Comparison of ENCODE assay signal across 12 cellular contexts in the genomic region with DNA sequence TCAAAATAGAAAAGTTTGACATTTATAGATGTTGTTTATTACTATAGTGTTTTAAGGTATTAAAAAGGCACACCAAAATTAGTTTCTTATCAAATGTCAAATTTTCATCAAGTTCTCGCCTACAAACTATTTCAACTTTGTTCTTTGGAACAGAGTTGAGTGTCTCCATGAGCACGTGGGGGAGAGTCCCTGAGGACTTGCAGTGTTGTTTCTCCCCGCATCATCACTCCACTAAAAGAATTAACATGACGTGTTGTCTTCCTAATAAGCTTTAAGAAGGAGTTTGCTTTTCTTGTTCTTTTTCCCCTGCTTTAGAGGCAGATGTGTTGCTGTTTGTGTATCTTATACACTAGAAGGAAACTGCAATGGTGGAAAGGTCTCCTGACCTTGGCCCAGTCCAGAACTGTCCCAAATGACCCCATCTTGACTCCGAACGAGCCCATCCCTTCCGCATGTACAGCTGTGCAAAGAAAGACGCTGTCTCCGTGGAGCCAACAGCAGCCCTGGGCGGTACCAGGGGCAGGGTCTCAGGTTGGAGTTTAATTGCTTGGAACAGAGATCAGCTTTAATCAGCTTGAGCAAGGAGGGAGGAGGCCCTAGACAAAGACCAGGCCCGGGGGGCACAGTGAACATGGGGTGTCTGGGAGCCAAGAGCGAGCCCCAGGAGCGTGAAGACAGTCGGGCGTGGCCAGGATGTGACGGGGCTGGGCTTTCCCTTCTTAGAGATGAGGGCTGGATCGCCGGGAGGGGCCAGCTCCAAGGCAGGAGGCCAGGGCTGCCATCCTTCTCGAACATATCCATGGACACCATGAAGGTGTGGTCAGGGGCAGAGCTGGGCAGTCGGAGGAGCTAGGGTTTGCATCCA.
A peak's percentile ranks its signal among the peaks of the same experiment; 100 is the strongest.
DNase-seq lines count a peak whose midpoint lies in the region; ATAC-seq and TF ChIP-seq lines count a peak whose summit lies in the region.
"Had no signal": no experiment of that assay in that cellular context is flagged by ENCODE, and none has a peak within 500 bp of the region (broad histone marks: within the 10 kb centered on the region; RNA-seq: fewer than 3 reads in every experiment).

No MANE protein-coding gene starts in this region.

- peak overlapping the region in 1 of 4 donors; percentile 54 for H3K27ac ChIP-seq in esophagus muscularis mucosa (replicated peaks in 1 of 4)
- peak overlapping the region in 2 of 4 donors; percentile 14 to 18 for H3K27ac ChIP-seq in tibial nerve

- no peak overlapping the region for H3K4me3 Mint-ChIP-seq in activated naive CD4-positive, alpha-beta T cell treated with anti-CD3 and anti-CD28 coated beads for 36 hours
- peak overlapping the region; percentile 61 to 97 (median 84) for H3K4me3 Mint-ChIP-seq in naive B cell

- TF ChIP-seq EP300 in esophagus muscularis mucosa (IDR thresholded peaks at IDR 0.05) = no peak
- TF ChIP-seq EP300 in tibial nerve (IDR thresholded peaks at IDR 0.05) = peak in 1 of 2 donors; percentile 7

- peaks cover 19% of the 10 kb centered on the region for H3K4me1 Mint-ChIP-seq in activated naive CD4-positive, alpha-beta T cell treated with anti-CD3 and anti-CD28 coated beads for 36 hours (ENCODE audit: low read depth)
- peaks cover 41 to 54% (median 49%) of the 10 kb centered on the region in 3 donors for H3K4me1 Mint-ChIP-seq in naive B cell

- H3K4me3 ChIP-seq in esophagus muscularis mucosa (no peak overlapping the region), tibial nerve (no peak overlapping the region)

- H3K9me3 ChIP-seq in esophagus muscularis mucosa = no peaks in the 10 kb centered on the region
- no peaks in the 10 kb centered on the region for H3K9me3 ChIP-seq in tibial nerve

- H3K27me3 Mint-ChIP-seq in activated naive CD4-positive, alpha-beta T cell treated with anti-CD3 and anti-CD28 coated beads for 36 hours (ENCODE audit: low read depth) = peaks cover 7% of the 10 kb centered on the region
- no peaks in the 10 kb centered on the region for H3K27me3 Mint-ChIP-seq in naive B cell

- H3K36me3 Mint-ChIP-seq in activated naive CD4-positive, alpha-beta T cell treated with anti-CD3 and anti-CD28 coated beads for 36 hours (ENCODE audit: low read depth) = no peaks in the 10 kb centered on the region
- peaks cover 8 to 19% of the 10 kb centered on the region in 2 donors for H3K36me3 Mint-ChIP-seq in naive B cell

- intact Hi-C loops in activated naive CD4-positive, alpha-beta T cell treated with anti-CD3 and anti-CD28 coated beads for 36 hours (cut with micrococcal nuclease) = no loop called here
- intact Hi-C loops in esophagus muscularis mucosa (cut with DNase I) = no loop called here

- no peaks in the 10 kb centered on the region for H3K4me1 ChIP-seq in esophagus muscularis mucosa
- peaks cover 0 to 15% (median 2%) of the 10 kb centered on the region in 4 donors for H3K4me1 ChIP-seq in tibial nerve

- DNase-seq in activated naive CD4-positive, alpha-beta T cell treated with anti-CD3 and anti-CD28 coated beads for 36 hours = peak; percentile 0
- DNase-seq in activated naive CD4-positive, alpha-beta T cell treated with Interleukin-2 at 50 U/mL for 16 hours = no peak
- DNase-seq in esophagus muscularis mucosa (ENCODE audit: extremely low spot score) (peak; percentile 66), naive B cell (no peak), tibial nerve (ENCODE audit: low spot score in 2 of 2) (peak; percentile 25 to 54), NCI-H510A (lab: John Stamatoyannopoulos, UW) (no peak)
- DNase-seq: activated naive CD4-positive, alpha-beta T cell treated with anti-CD3 and anti-CD28 coated beads, Interleukin-2, amount 50 U/mL, for 16 hours; central memory CD4-positive, alpha-beta T cell; NCI-H1105; stimulated activated CD4-positive, alpha-beta T cell treated with anti-CD3 and anti-CD28 coated beads, Interleukin-4, amount 100 ng/mL, for 1 hour had no signal

- TF ChIP-seq CTCF in esophagus muscularis mucosa (IDR thresholded peaks at IDR 0.05) (no peak), tibial nerve (IDR thresholded peaks at IDR 0.05) (no peak)

- TF ChIP-seq POLR2A in esophagus muscularis mucosa (IDR thresholded peaks at IDR 0.05; ENCODE audit: low read depth) (no peak), tibial nerve (IDR thresholded peaks at IDR 0.05) (no peak)

- H3K36me3 ChIP-seq in esophagus muscularis mucosa (no peaks in the 10 kb centered on the region), tibial nerve (no peaks in the 10 kb centered on the region)

- no peaks in the 10 kb centered on the region for H3K27me3 ChIP-seq in esophagus muscularis mucosa
- no peaks in the 10 kb centered on the region for H3K27me3 ChIP-seq in tibial nerve

- 78% methylated on average over 19 of the region's 20 CpGs for WGBS in esophagus muscularis mucosa
- WGBS in tibial nerve, 2 donors = 62 to 64% methylated on average over 19 to 20 of the region's 20 CpGs

- no peak overlapping the region for H3K27ac Mint-ChIP-seq in activated naive CD4-positive, alpha-beta T cell treated with anti-CD3 and anti-CD28 coated beads for 36 hours
- H3K27ac Mint-ChIP-seq in naive B cell = peak overlapping the region in 4 of 6 donors; percentile 63 to 93 (median 78)

- ATAC-seq in naive B cell (ENCODE audit: low read depth in 2 of 2) (no peak), GM21528 (IDR thresholded peaks at IDR 0.05; ENCODE audit: low FRiP score, unreplicated experiment) (no peak), GM19023 (IDR thresholded peaks at IDR 0.05; ENCODE audit: unreplicated experiment) (no peak)

- no peaks in the 10 kb centered on the region for H3K9me3 Mint-ChIP-seq in activated naive CD4-positive, alpha-beta T cell treated with anti-CD3 and anti-CD28 coated beads for 36 hours
- H3K9me3 Mint-ChIP-seq in naive B cell = peaks cover 0 to 8% (median 0%) of the 10 kb centered on the region in 7 donors

- CTCF ChIA-PET in activated naive CD4-positive, alpha-beta T cell treated with anti-CD3 and anti-CD28 coated beads for 36 hours (lab: Charles Lee) = no interaction called here

Comparison
In these comparisons a context has a peak if more than half of its experiments do, and no peak if none do; other contexts are left out.
1. DNase-seq: peak in activated naive CD4-positive, alpha-beta T cell treated with anti-CD3 and anti-CD28 coated beads for 36 hours (single experiment), esophagus muscularis mucosa (single experiment) and tibial nerve (2 of 2); none in activated naive CD4-positive, alpha-beta T cell treated with Interleukin-2 at 50 U/mL for 16 hours (single experiment), naive B cell (single experiment) and NCI-H510A (single experiment).